3 cellular contexts compared by ENCODE assay signal in the genomic region with DNA sequence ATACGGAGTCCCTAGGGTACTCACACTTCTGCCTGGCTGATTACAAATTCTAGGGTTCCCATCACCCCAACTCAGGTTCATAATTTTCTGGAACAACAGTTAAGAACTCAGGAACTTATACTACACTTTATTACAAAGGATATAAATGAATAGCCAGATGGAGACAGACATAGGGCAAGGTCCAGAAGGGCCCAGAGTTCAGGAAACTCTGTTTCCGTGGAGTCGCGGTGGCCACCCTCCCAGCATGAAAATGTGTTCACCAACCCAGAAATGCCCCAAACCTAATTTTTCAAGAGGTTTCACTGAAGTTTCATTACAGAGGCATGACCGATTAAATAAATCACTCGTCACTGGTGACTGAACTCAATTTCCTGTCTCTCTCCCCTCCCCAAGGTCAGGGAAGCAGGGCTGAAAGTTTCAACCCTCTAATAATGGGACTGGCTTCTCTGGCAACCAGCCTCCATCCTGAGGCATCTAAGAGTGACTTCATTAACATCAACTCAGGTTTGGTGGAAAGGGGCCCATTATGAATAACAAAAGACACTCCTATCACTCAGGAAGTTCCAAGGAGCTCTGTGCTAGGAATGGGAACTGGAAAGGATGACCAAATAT.
TF ChIP-seq lines count a peak whose summit lies in the region.

No MANE protein-coding gene starts in this region.

TF ChIP-seq in liver, 16 proteins besides CTCF, POLR2A, EP300 and RAD21:
- TF ChIP-seq SP1 (IDR thresholded peaks at IDR 0.05): peak; percentile 64
- no peak for TF ChIP-seq ATF3 (IDR thresholded peaks at IDR 0.05)
- TF ChIP-seq, protein P1, sequence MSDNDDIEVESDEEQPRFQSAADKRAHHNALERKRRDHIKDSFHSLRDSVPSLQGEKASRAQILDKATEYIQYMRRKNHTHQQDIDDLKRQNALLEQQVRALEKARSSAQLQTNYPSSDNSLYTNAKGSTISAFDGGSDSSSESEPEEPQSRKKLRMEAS (IDR thresholded peaks at IDR 0.05): no peak
- TF ChIP-seq YY1 (IDR thresholded peaks at IDR 0.05): peak; percentile 23
- TF ChIP-seq, protein P2, sequence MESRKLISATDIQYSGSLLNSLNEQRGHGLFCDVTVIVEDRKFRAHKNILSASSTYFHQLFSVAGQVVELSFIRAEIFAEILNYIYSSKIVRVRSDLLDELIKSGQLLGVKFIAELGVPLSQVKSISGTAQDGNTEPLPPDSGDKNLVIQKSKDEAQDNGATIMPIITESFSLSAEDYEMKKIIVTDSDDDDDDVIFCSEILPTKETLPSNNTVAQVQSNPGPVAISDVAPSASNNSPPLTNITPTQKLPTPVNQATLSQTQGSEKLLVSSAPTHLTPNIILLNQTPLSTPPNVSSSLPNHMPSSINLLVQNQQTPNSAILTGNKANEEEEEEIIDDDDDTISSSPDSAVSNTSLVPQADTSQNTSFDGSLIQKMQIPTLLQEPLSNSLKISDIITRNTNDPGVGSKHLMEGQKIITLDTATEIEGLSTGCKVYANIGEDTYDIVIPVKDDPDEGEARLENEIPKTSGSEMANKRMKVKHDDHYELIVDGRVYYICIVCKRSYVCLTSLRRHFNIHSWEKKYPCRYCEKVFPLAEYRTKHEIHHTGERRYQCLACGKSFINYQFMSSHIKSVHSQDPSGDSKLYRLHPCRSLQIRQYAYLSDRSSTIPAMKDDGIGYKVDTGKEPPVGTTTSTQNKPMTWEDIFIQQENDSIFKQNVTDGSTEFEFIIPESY (IDR thresholded peaks at IDR 0.05): no peak
- peak; percentile 53 to 64 for TF ChIP-seq RXRA (IDR thresholded peaks at IDR 0.05)
- no peak for TF ChIP-seq EGR1 (IDR thresholded peaks at IDR 0.05; ENCODE audit: low read depth in 2 of 2)
- TF ChIP-seq FOXA2 (IDR thresholded peaks at IDR 0.05): no peak
- no peak for TF ChIP-seq FOXA1 (IDR thresholded peaks at IDR 0.05)
- TF ChIP-seq REST (IDR thresholded peaks at IDR 0.05): no peak
- peak; percentile 73 to 87 for TF ChIP-seq HNF4A (conservative IDR thresholded peaks at IDR 0.05)
- no peak for TF ChIP-seq TAF1 (conservative IDR thresholded peaks at IDR 0.05)
- TF ChIP-seq JUND (IDR thresholded peaks at IDR 0.05): no peak
- no peak for TF ChIP-seq GABPA (IDR thresholded peaks at IDR 0.05 in 1 of 2, conservative IDR thresholded peaks at IDR 0.05 in 1 of 2)
- TF ChIP-seq HNF4G (IDR thresholded peaks at IDR 0.05): peak; percentile 68
- TF ChIP-seq NR2F2 (IDR thresholded peaks at IDR 0.05): no peak
TF ChIP-seq in liver: peak in this region for 5.

TF ChIP-seq in HepG2, 621 proteins besides CTCF, POLR2A, EP300 and RAD21 (continues in another document):
- TF ChIP-seq DR1 (CRISPR knock-in tag; IDR thresholded peaks at IDR 0.05): no peak
- TF ChIP-seq, protein P2 (CRISPR knock-in tag; IDR thresholded peaks at IDR 0.05): no peak
- TF ChIP-seq SNRNP70 (IDR thresholded peaks at IDR 0.05; ENCODE audit: low read depth, low read length): no peak
- TF ChIP-seq ZNF34 (CRISPR knock-in tag; IDR thresholded peaks at IDR 0.05; ENCODE audit: borderline replicate concordance): no peak
- no peak for TF ChIP-seq ZNF788 (CRISPR knock-in tag; IDR thresholded peaks at IDR 0.05; ENCODE audit: borderline replicate concordance)
- TF ChIP-seq HOXA7 (CRISPR knock-in tag; IDR thresholded peaks at IDR 0.05): no peak
- TF ChIP-seq PBX2 (CRISPR knock-in tag; IDR thresholded peaks at IDR 0.05): no peak
- TF ChIP-seq PRDM15 (CRISPR knock-in tag; IDR thresholded peaks at IDR 0.05): no peak
- TF ChIP-seq, protein P3, sequence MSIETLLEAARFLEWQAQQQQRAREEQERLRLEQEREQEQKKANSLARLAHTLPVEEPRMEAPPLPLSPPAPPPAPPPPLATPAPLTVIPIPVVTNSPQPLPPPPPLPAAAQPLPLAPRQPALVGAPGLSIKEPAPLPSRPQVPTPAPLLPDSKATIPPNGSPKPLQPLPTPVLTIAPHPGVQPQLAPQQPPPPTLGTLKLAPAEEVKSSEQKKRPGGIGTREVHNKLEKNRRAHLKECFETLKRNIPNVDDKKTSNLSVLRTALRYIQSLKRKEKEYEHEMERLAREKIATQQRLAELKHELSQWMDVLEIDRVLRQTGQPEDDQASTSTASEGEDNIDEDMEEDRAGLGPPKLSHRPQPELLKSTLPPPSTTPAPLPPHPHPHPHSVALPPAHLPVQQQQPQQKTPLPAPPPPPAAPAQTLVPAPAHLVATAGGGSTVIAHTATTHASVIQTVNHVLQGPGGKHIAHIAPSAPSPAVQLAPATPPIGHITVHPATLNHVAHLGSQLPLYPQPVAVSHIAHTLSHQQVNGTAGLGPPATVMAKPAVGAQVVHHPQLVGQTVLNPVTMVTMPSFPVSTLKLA (IDR thresholded peaks at IDR 0.05): no peak

TF ChIP-seq in endothelial cell of umbilical vein, 7 proteins besides CTCF, POLR2A, EP300 and RAD21:
- TF ChIP-seq GATA2 (IDR thresholded peaks at IDR 0.05; ENCODE audit: insufficient read depth, insufficient read length, low read depth, low read length) (no peak), EZH2 (IDR thresholded peaks at IDR 0.05; ENCODE audit: borderline replicate concordance, low read depth, low read length, severe bottlenecking) (no peak)
- TF ChIP-seq, protein P1 (IDR thresholded peaks at IDR 0.05; ENCODE audit: insufficient read depth, insufficient read length): no peak
